Comparison of ENCODE assay signal across 19 cellular contexts in genomic region chr22:22706253-22706940, GRCh38.
"Had no signal": no experiment of that assay in that cellular context is flagged by ENCODE, and none has a peak within 500 bp of the region (broad histone marks: within the 10 kb centered on the region; RNA-seq: fewer than 3 reads in every experiment).

No MANE protein-coding gene starts in this region.

- H3K36me3 ChIP-seq: gastroesophageal sphincter, heart left ventricle, pancreas, right lobe of liver had no signal

- H3K4me3 ChIP-seq: gastroesophageal sphincter, heart left ventricle, mucosa of descending colon, pancreas, right lobe of liver, testis had no signal

- DNase-seq: activated CD4-positive, alpha-beta T cell treated with anti-CD3 and anti-CD28 coated beads, Interleukin-2, amount 10 ng/mL, durations not matched to agents 7 days and 5 days; activated CD8-positive, alpha-beta T cell treated with anti-CD3 and anti-CD28 coated beads, Interleukin-2, amount 10 ng/mL, durations not matched to agents 7 days and 5 days; activated naive CD4-positive, alpha-beta T cell treated with Interleukin-2 at 50 U/mL for 16 hours; activated naive CD8-positive, alpha-beta T cell treated with anti-CD3 and anti-CD28 coated beads, Interleukin-2, amount 50 U/mL, for 24 hours; anterior cingulate cortex; central memory CD4-positive, alpha-beta T cell; effector CD4-positive, alpha-beta T cell; heart left ventricle; kidney glomerular epithelial cell; mucosa of descending colon; naive thymus-derived CD4-positive, alpha-beta T cell; stimulated activated CD4-positive, alpha-beta T cell treated with anti-CD3 and anti-CD28 coated beads, Interleukin-4, amount 100 ng/mL, for 24 hours; testis had no signal

- FAIRE-seq: colon, pancreas had no signal

- H3K27ac ChIP-seq: gastroesophageal sphincter, heart left ventricle, pancreas, right lobe of liver, testis had no signal

- H3K27me3 ChIP-seq: pancreas, right lobe of liver, testis had no signal

- ATAC-seq: activated CD4-positive, CD25-positive, alpha-beta regulatory T cell treated with anti-CD3 and anti-CD28 coated beads, Interleukin-2, amount 50 U/mL, for 24 hours; activated CD8-positive, alpha-beta T cell treated with anti-CD3 and anti-CD28 coated beads, Interleukin-2, amount 10 ng/mL, durations not matched to agents 7 days and 5 days; activated naive CD8-positive, alpha-beta T cell treated with anti-CD3 and anti-CD28 coated beads, Interleukin-2, amount 50 U/mL, for 24 hours; gastroesophageal sphincter; mucosa of descending colon; naive thymus-derived CD4-positive, alpha-beta T cell; pancreas; right lobe of liver; stimulated activated memory B cell treated with anti-CD40 and anti-IgM and Interleukin-4, amounts not matched to agents 10 μg/mL and 1 μg/mL and 100 μg/mL, for 72 hours had no signal

- H3K9me3 ChIP-seq: gastroesophageal sphincter, heart left ventricle, mucosa of descending colon, pancreas, right lobe of liver, testis had no signal

- H3K4me1 ChIP-seq: gastroesophageal sphincter, heart left ventricle had no signal
